ENCODE assay signal across 1 cellular context in genomic region chr5:10266839-10267238, GRCh38.
TF ChIP-seq lines count a peak whose summit lies in the region.

No MANE protein-coding gene starts in this region.

TF ChIP-seq in K562, 482 proteins besides CTCF, POLR2A, EP300 and RAD21 (continued from another document):
- TF ChIP-seq SFPQ (IDR thresholded peaks at IDR 0.05; ENCODE audit: low read depth, low read length) (no peak), SLC30A9 (CRISPR knock-in tag; IDR thresholded peaks at IDR 0.05) (no peak), ZBTB12 (CRISPR knock-in tag; IDR thresholded peaks at IDR 0.05) (no peak), HEY1 (CRISPR knock-in tag; IDR thresholded peaks at IDR 0.05; ENCODE audit: borderline replicate concordance) (no peak), SOX6 (IDR thresholded peaks at IDR 0.05) (no peak), ZBED1 (IDR thresholded peaks at IDR 0.05) (no peak), TCF7 (IDR thresholded peaks at IDR 0.05; ENCODE audit: borderline replicate concordance) (no peak), ZNF707 (CRISPR knock-in tag; conservative IDR thresholded peaks at IDR 0.05) (no peak), MAX (CRISPR knock-in tag; IDR thresholded peaks at IDR 0.05) (no peak), SREBF1 (IDR thresholded peaks at IDR 0.05; ENCODE audit: borderline replicate concordance, low read depth, low read length) (no peak), PTRF (tag; IDR thresholded peaks at IDR 0.05) (no peak), ZNF444 (CRISPR knock-in tag; IDR thresholded peaks at IDR 0.05) (no peak), NFE2 (IDR thresholded peaks at IDR 0.05; ENCODE audit: low read depth) (no peak)
